24 cellular contexts compared by ENCODE assay signal in the genomic region with DNA sequence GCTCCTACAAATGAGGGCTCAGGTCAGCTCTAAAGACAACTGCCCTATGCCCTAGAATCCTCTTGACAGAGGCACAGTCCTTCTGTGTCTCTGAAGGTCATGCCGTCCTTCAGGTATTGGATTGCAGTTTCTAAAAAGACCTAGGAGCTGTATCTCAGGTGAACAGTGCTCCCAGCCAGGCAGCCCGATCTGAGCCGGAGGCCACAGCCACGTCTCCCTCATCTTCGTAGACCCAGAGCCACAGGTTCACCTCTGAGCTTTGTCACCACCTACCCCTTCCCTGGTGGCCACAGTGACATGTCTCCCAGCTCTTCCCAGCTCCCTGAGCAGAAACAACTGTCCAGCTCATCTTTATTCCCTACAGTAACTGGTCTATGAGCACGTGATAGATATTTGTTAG.
"Had no signal": no experiment of that assay in that cellular context is flagged by ENCODE, and none has a peak within 500 bp of the region (broad histone marks: within the 10 kb centered on the region; RNA-seq: fewer than 3 reads in every experiment).

No MANE protein-coding gene starts in this region.

- H3K4me1 Mint-ChIP-seq: endodermal cell, mesothelial cell of epicardium had no signal

- H3K4me3 ChIP-seq: colonic mucosa, esophagus muscularis mucosa, gastroesophageal sphincter, heart left ventricle, hepatocyte, left lung, lower lobe of right lung, mucosa of descending colon had no signal

- H3K27ac ChIP-seq: colonic mucosa, esophagus muscularis mucosa, foreskin keratinocyte, gastroesophageal sphincter, heart left ventricle, hepatocyte, left lung, lower lobe of right lung had no signal

- DNase-seq: colonic mucosa; cortex of kidney; effector CD8-positive, alpha-beta T cell; effector memory CD8-positive, alpha-beta T cell; endodermal cell; foreskin keratinocyte; heart left ventricle; hypothalamus; immature natural killer cell; islet precursor cell; kidney; kidney glomerular epithelial cell; left cardiac atrium; left lung; left ventricle myocardium superior; lower lobe of right lung; mesenchymal stem cell; mucosa of descending colon; naive B cell had no signal

- H3K9me3 Mint-ChIP-seq: dendritic cell treated with granulocyte-macrophage colony-stimulating factor and Interleukin-4, amounts not matched to agents 40 ng/mL and 50 ng/mL, for 4 days; effector memory CD8-positive, alpha-beta T cell; endodermal cell; immature natural killer cell; mesothelial cell of epicardium; naive B cell had no signal

- H3K27me3 ChIP-seq: colonic mucosa, esophagus muscularis mucosa, gastroesophageal sphincter, hepatocyte had no signal

- H2AFZ ChIP-seq: hepatocyte had no signal

- H3K79me2 ChIP-seq: hepatocyte had no signal

- H3K4me2 ChIP-seq: hepatocyte had no signal

- H3K4me1 ChIP-seq: colonic mucosa, foreskin keratinocyte had no signal

- H3K4me3 Mint-ChIP-seq: dendritic cell treated with granulocyte-macrophage colony-stimulating factor and Interleukin-4, amounts not matched to agents 40 ng/mL and 50 ng/mL, for 4 days; effector memory CD8-positive, alpha-beta T cell; endodermal cell; immature natural killer cell; mesothelial cell of epicardium had no signal

- H3K27ac Mint-ChIP-seq: dendritic cell treated with granulocyte-macrophage colony-stimulating factor and Interleukin-4, amounts not matched to agents 40 ng/mL and 50 ng/mL, for 4 days; effector memory CD8-positive, alpha-beta T cell; endodermal cell; immature natural killer cell; mesothelial cell of epicardium; naive B cell had no signal

- H3K36me3 Mint-ChIP-seq: immature natural killer cell, mesothelial cell of epicardium, naive B cell had no signal

- H3K36me3 ChIP-seq: colonic mucosa, esophagus muscularis mucosa, gastroesophageal sphincter, heart left ventricle, left lung, lower lobe of right lung had no signal

- H3K9me3 ChIP-seq: colonic mucosa, esophagus muscularis mucosa, gastroesophageal sphincter, heart left ventricle, left lung, lower lobe of right lung, mucosa of descending colon had no signal
